28 cellular contexts compared by ENCODE assay signal in the genomic region with DNA sequence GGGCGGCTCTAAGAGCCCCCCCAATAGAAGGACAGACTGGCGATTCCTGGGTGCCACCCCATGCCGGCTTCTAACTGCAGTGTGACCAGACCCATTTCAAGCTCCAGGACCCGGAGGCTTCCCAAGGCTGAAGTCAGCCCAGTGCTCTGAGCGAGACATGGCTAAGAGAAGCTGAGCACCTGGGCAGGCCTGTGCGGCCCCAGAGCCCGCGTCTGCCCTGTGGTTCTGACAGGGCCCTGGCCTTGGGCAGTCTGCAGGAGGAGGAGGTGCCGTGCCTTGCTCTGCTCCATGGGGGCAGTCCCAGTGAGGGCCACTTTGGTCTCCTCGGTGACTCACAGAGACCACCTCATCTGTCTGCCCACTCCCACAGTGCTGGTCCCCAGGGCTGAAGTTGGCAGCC.
"Had no signal": no experiment of that assay in that cellular context is flagged by ENCODE, and none has a peak within 500 bp of the region (broad histone marks: within the 10 kb centered on the region; RNA-seq: fewer than 3 reads in every experiment).

No MANE protein-coding gene starts in this region.

- H3K27me3 ChIP-seq: colonic mucosa, dorsolateral prefrontal cortex, foreskin keratinocyte, gastrocnemius medialis had no signal

- H3K27me3 Mint-ChIP-seq: dendritic cell treated with granulocyte-macrophage colony-stimulating factor and Interleukin-4, amounts not matched to agents 40 ng/mL and 50 ng/mL, for 4 days had no signal

- H3K9me3 ChIP-seq: colonic mucosa, esophagus muscularis mucosa, esophagus squamous epithelium, gastrocnemius medialis, gastroesophageal sphincter, heart left ventricle, heart right ventricle had no signal

- H3K36me3 ChIP-seq: colonic mucosa, esophagus muscularis mucosa, esophagus squamous epithelium, gastrocnemius medialis, gastroesophageal sphincter, heart left ventricle, heart right ventricle had no signal

- H3K4me3 Mint-ChIP-seq: dendritic cell treated with granulocyte-macrophage colony-stimulating factor and Interleukin-4, amounts not matched to agents 40 ng/mL and 50 ng/mL, for 4 days; effector memory CD8-positive, alpha-beta T cell; endodermal cell had no signal

- H3K27ac Mint-ChIP-seq: dendritic cell treated with granulocyte-macrophage colony-stimulating factor and Interleukin-4, amounts not matched to agents 40 ng/mL and 50 ng/mL, for 4 days; effector memory CD8-positive, alpha-beta T cell; endodermal cell had no signal

- H3K4me1 ChIP-seq: colonic mucosa, esophagus muscularis mucosa, esophagus squamous epithelium, foreskin keratinocyte, gastrocnemius medialis, gastroesophageal sphincter, heart left ventricle, heart right ventricle had no signal

- FAIRE-seq: colon, endometrium, endothelial cell of umbilical vein, frontal cortex had no signal

- DNase-seq: colonic mucosa; cortex of kidney; dermis blood vessel endothelial cell; dorsolateral prefrontal cortex; effector CD4-positive, alpha-beta T cell; effector CD8-positive, alpha-beta T cell; effector memory CD4-positive, alpha-beta T cell; effector memory CD8-positive, alpha-beta T cell; endodermal cell; erythroblast; esophagus squamous epithelium; foreskin fibroblast; foreskin keratinocyte; foreskin melanocyte; gastrocnemius medialis; glutamatergic neuron; head of caudate nucleus; heart left ventricle; heart right ventricle had no signal

- H3K4me3 ChIP-seq: colonic mucosa, coronary artery, dorsolateral prefrontal cortex, esophagus muscularis mucosa, esophagus squamous epithelium, gastrocnemius medialis, gastroesophageal sphincter, heart left ventricle, heart right ventricle had no signal

- H3K27ac ChIP-seq: colonic mucosa, coronary artery, dorsolateral prefrontal cortex, epithelial cell of prostate, esophagus muscularis mucosa, esophagus squamous epithelium, foreskin keratinocyte, gastrocnemius medialis, gastroesophageal sphincter, heart left ventricle, heart right ventricle had no signal

- H3K9me3 Mint-ChIP-seq: dendritic cell treated with granulocyte-macrophage colony-stimulating factor and Interleukin-4, amounts not matched to agents 40 ng/mL and 50 ng/mL, for 4 days; effector memory CD8-positive, alpha-beta T cell; endodermal cell had no signal
